In the genomic region with DNA sequence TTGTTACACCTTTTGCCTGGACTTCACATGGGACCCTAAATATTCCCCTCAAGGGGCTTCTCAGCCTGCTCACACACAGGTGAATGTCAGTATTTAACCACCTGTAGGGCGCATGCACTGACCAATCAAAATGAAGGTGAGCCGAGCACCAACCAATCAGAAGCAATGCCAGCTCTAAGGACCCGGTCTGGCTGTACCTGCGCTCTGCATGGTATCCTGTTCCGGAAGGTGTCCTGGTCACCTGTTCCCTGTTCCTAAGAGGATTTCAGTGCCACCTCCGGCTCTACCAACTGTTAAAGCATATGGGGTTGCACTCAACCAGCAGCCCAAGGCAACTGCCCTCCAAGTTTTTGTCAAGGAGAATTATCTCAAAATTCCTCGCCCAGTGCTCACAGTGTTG, we compare ENCODE assay signal across 20 cellular contexts. TPM values are rescaled to one million over a fixed set of nuclear protein-coding genes. Genes with fewer than 3 reads are reported as not detected.
A peak's percentile ranks its signal among the peaks of the same experiment; 100 is the strongest.
DNase-seq lines count a peak whose midpoint lies in the region; TF ChIP-seq lines count a peak whose summit lies in the region.
"Had no signal": no experiment of that assay in that cellular context is flagged by ENCODE, and none has a peak within 500 bp of the region (broad histone marks: within the 10 kb centered on the region; RNA-seq: fewer than 3 reads in every experiment).

No MANE protein-coding gene starts in this region.

- CTCF ChIA-PET in OCI-LY7 (lab: Charles Lee; ENCODE audit: unreplicated experiment) = no interaction called here

- no peaks in the 10 kb centered on the region for H3K36me3 ChIP-seq in OCI-LY7 (ENCODE audit: insufficient read depth, low read length)
- H3K36me3 ChIP-seq: BLaER1, Peyer's patch had no signal

- TF ChIP-seq CTCF in OCI-LY7 (conservative IDR thresholded peaks at IDR 0.05; ENCODE audit: low read length) = no peak

- H3K4me3 ChIP-seq in OCI-LY7 (ENCODE audit: low read depth, low read length, poor library complexity, severe bottlenecking) = no peak overlapping the region
- H3K4me3 ChIP-seq: BLaER1, Peyer's patch had no signal

- no peaks in the 10 kb centered on the region for H3K79me2 ChIP-seq in OCI-LY7 (ENCODE audit: insufficient read depth, low read depth, low read length)

- no peak overlapping the region for H2AFZ ChIP-seq in OCI-LY7 (ENCODE audit: low read length)

- no TSS peak for BruUV-seq in OCI-LY7 (replicated peaks; lab: Mats Ljungman, UMichigan)

- no peaks in the 10 kb centered on the region for H3K4me1 ChIP-seq in OCI-LY7 (ENCODE audit: insufficient read depth, low read length, poor library complexity, severe bottlenecking)
- H3K4me1 ChIP-seq: Peyer's patch had no signal

- POLR2A ChIA-PET in OCI-LY7 (lab: Charles Lee) = no interaction called here

- H3K27ac ChIP-seq in OCI-LY7 (ENCODE audit: low read depth, low read length, poor library complexity, severe bottlenecking) = no peak overlapping the region
- H3K27ac ChIP-seq: 22Rv1, BLaER1, Peyer's patch had no signal

- intact Hi-C loops in OCI-LY7 (cut with micrococcal nuclease; ENCODE audit: unreplicated experiment) = no loop called here

- no peak overlapping the region for H3K4me2 ChIP-seq in OCI-LY7 (ENCODE audit: low read length)
- H3K4me2 ChIP-seq: BLaER1 had no signal

- H4K20me1 ChIP-seq in OCI-LY7 (ENCODE audit: insufficient read depth, low read length) = no peaks in the 10 kb centered on the region
- H4K20me1 ChIP-seq: BLaER1 had no signal

- H3K9me2 ChIP-seq in OCI-LY7 (ENCODE audit: insufficient read depth, low read length) = no peaks in the 10 kb centered on the region

- no peaks in the 10 kb centered on the region for H3K9me3 ChIP-seq in OCI-LY7 (ENCODE audit: low read length)

- DNase-seq in NCI-H2029 (lab: John Stamatoyannopoulos, UW) = peak; percentile 8
- no peak for DNase-seq in NCI-H2029 treated with DMSO at 0.1 percent for 48 hours (lab: John Stamatoyannopoulos, UW)
- DNase-seq in cerebellum (ENCODE audit: low spot score) = peak; percentile 91
- peak; percentile 87 for DNase-seq in iPS-NIHi11 (ENCODE audit: low spot score)
- DNase-seq in OCI-LY7 (ENCODE audit: low spot score) = no peak
- DNase-seq in OCI-M2 (lab: John Stamatoyannopoulos, UW; ENCODE audit: unreplicated experiment) = no peak
- DNase-seq in epidermal melanocyte (ENCODE audit: insufficient read length, low spot score) = no peak
- DNase-seq in T-helper 9 cell = no peak
- DNase-seq: ACHN; CD4-positive, alpha-beta memory T cell; DND-41; Karpas-422; NCI-H1694; NCI-H2227 treated with DMSO at 0.1 percent for 48 hours; NCI-H510A; NCI-H748 treated with DMSO at 0.1 percent for 48 hours; Peyer's patch had no signal

RNA-seq across cellular contexts. Expression of a gene that starts 18.4 kb away (rescaled TPM):
- total RNA-seq in cerebellum (14.9 TPM), OCI-LY7 (2022) (not detected in 2 replicates)
- not detected in 2 replicates for total RNA-seq in OCI-LY7 (2014; rRNA removed; shearing (Covaris generic))
- total RNA-seq: CD4-positive, alpha-beta memory T cell; M059J had no signal

Comparison
In these comparisons a context has a peak if more than half of its experiments do, and no peak if none do; other contexts are left out.
1. DNase-seq: peak in NCI-H2029 (single experiment), cerebellum (single experiment) and iPS-NIHi11 (single experiment); none in NCI-H2029 treated with DMSO at 0.1 percent for 48 hours (single experiment), OCI-LY7 (single experiment), OCI-M2 (single experiment), epidermal melanocyte (single experiment) and T-helper 9 cell (single experiment).
2. RNA of a gene that starts 18.4 kb away (total RNA-seq): 14.9 TPM in cerebellum (single experiment); not detected in OCI-LY7; every median in the first group is over 10 times any median in the second.